In the genomic region with DNA sequence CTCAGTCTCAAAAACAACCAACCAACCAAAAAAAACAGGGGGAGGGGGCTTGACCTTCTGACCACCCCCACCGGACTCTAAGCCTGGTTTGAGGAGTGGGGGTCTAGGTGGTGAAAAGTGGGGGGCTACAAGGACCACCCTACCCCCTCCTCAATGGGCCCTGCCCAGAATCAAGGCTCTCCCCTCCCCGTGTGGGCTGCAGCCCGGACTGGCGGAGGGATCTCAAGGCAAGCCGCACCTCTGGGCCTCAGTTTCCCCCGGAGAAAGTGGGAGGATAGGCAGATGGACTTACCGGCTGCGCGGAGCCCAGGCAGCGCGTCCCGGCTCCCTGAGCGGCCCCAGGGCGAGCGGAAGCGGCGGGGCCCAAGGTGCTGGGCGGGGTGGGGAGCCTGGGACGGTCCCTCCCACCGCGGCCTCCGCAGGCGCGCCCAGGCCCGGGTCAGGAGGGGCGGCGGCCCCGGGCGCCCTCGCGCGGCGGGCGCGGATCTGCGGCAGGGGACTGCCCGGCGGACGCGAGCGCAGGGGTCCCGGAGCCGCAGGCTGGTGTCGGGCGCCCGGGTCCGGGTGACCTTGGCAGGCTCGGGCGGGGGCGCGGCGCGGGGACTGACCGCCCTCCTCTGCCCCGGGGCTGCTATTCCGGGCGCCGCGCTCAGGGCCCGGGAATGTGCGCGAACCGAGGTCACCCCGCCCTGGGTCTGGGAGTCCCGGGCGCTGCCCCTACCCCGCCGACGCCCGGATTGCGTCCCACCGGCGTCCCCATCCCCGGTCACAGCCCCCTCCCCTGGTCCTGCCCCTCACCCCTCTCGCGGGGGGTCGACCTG, we compare ENCODE assay signal across 8 cellular contexts. TPM values are rescaled to one million over a fixed set of nuclear protein-coding genes. Genes with fewer than 3 reads are reported as not detected.
DNase-seq lines count a peak whose midpoint lies in the region; ATAC-seq, FAIRE-seq and TF ChIP-seq lines count a peak whose summit lies in the region.

A gene with protein sequence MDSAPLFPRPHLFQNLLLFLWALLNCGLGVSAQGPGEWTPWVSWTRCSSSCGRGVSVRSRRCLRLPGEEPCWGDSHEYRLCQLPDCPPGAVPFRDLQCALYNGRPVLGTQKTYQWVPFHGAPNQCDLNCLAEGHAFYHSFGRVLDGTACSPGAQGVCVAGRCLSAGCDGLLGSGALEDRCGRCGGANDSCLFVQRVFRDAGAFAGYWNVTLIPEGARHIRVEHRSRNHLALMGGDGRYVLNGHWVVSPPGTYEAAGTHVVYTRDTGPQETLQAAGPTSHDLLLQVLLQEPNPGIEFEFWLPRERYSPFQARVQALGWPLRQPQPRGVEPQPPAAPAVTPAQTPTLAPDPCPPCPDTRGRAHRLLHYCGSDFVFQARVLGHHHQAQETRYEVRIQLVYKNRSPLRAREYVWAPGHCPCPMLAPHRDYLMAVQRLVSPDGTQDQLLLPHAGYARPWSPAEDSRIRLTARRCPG (minus strand): TSS at position 349 of the 821 bp plus-strand sequence. CDS start 2,076 bp downstream, outside the sequence.

- H3K79me2 ChIP-seq in ACC112 (ENCODE audit: control insufficient read depth, insufficient read depth, low read length, unreplicated experiment), result no peaks in the 10 kb centered on the region

- no peak for TF ChIP-seq CTCF in WI38 (IDR thresholded peaks at IDR 0.05; ENCODE audit: low read depth, low read length)

- H3K36me3 ChIP-seq in ACC112 (ENCODE audit: insufficient read depth, low read length), result no peaks in the 10 kb centered on the region

- H3K4me3 ChIP-seq in ACC112 (ENCODE audit: low read depth, low read length), result peak within 1 kb of the TSS; percentile 78
- peak within 1 kb of the TSS; percentile 81 for H3K4me3 ChIP-seq in WI38 (ENCODE audit: low read depth, low read length)

- H3K27me3 ChIP-seq in ACC112 (ENCODE audit: insufficient read depth, low read length), result no peaks in the 10 kb centered on the region

- H2AFZ ChIP-seq in ACC112 (ENCODE audit: low read length, unreplicated experiment), result no peak within 1 kb of the TSS

- no peak within 1 kb of the TSS for H3K27ac Mint-ChIP-seq in central memory CD8-positive, alpha-beta T cell (ENCODE audit: low read depth)
- H3K27ac Mint-ChIP-seq in memory B cell, result no peak within 1 kb of the TSS

- H3K36me3 Mint-ChIP-seq in central memory CD8-positive, alpha-beta T cell (ENCODE audit: insufficient read depth), result peaks cover 1% of the 10 kb centered on the region
- H3K36me3 Mint-ChIP-seq in memory B cell, result no peaks in the 10 kb centered on the region

- H3K27me3 Mint-ChIP-seq in central memory CD8-positive, alpha-beta T cell, result peaks cover 10% of the 10 kb centered on the region
- H3K27me3 Mint-ChIP-seq in memory B cell, result peaks cover 23% of the 10 kb centered on the region

- peaks cover 3% of the 10 kb centered on the region for H3K4me1 ChIP-seq in ACC112 (ENCODE audit: control insufficient read depth, insufficient read depth, low read length, unreplicated experiment)

- peak; percentile 83 for FAIRE-seq in HTR-8/SVneo (lab: Jason Lieb, UNC)

- H3K27ac ChIP-seq in ACC112 (ENCODE audit: low read depth, low read length), result no peak within 1 kb of the TSS

- DNase-seq in HTR-8/SVneo (ENCODE audit: insufficient read length, low spot score) (peak; percentile 74), memory B cell (ENCODE audit: low spot score in 2 of 2) (no peak), mucosa of gallbladder (ENCODE audit: low spot score) (no peak), COLO829 (ENCODE audit: low spot score) (no peak)
- no peak for DNase-seq in central memory CD8-positive, alpha-beta T cell (ENCODE audit: low spot score in 2 of 2)
- DNase-seq in stimulated activated CD8-positive, alpha-beta memory T cell treated with anti-CD3 and anti-CD28 coated beads, Interleukin-7, amount 100 ng/mL, for 1 hour (ENCODE audit: low read depth in 2 of 2), result peak; percentile 22 to 27

- ATAC-seq in central memory CD8-positive, alpha-beta T cell (replicated peaks; ENCODE audit: extremely low read depth, poor library complexity, severe bottlenecking), result peak; percentile 73
- ATAC-seq in memory B cell (ENCODE audit: low read depth), result peak; percentile 48

- H3K4me3 Mint-ChIP-seq in central memory CD8-positive, alpha-beta T cell, result peak within 1 kb of the TSS; percentile 60
- peak within 1 kb of the TSS; percentile 49 for H3K4me3 Mint-ChIP-seq in memory B cell

- peaks cover 7% of the 10 kb centered on the region for H3K4me1 Mint-ChIP-seq in central memory CD8-positive, alpha-beta T cell
- peaks cover 5% of the 10 kb centered on the region for H3K4me1 Mint-ChIP-seq in memory B cell

- H3K9me3 Mint-ChIP-seq in central memory CD8-positive, alpha-beta T cell, result no peaks in the 10 kb centered on the region
- H3K9me3 Mint-ChIP-seq in memory B cell, result peaks cover 4% of the 10 kb centered on the region

RNA-seq across cellular contexts. Expression of the gene that starts here (rescaled TPM):
- 4.4 TPM for total RNA-seq in mucosa of gallbladder

Comparison
In these comparisons a context has a peak if more than half of its experiments do, and no peak if none do; other contexts are left out.
1. DNase-seq: peak in HTR-8/SVneo (single experiment) and stimulated activated CD8-positive, alpha-beta memory T cell treated with anti-CD3 and anti-CD28 coated beads, Interleukin-7, amount 100 ng/mL, for 1 hour (2 of 2); none in central memory CD8-positive, alpha-beta T cell (0 of 2), memory B cell (0 of 2), mucosa of gallbladder (single experiment) and COLO829 (single experiment).